In genomic region chr4:139176299-139177048, GRCh38 we compare ENCODE assay signal across 8 cellular contexts. TPM values are rescaled to one million over a fixed set of nuclear protein-coding genes. Genes with fewer than 3 reads are reported as not detected.
DNase-seq lines count a peak whose midpoint lies in the region; ATAC-seq lines count a peak whose summit lies in the region.

No MANE protein-coding gene starts in this region.

- no peaks in the 10 kb centered on the region for H3K36me3 ChIP-seq in ACC112 (ENCODE audit: insufficient read depth, low read length)

- H3K79me2 ChIP-seq in ACC112 (ENCODE audit: control insufficient read depth, insufficient read depth, low read length, unreplicated experiment): peaks cover 26% of the 10 kb centered on the region

- H3K4me1 Mint-ChIP-seq in activated CD8-positive, alpha-beta T cell treated with anti-CD3 and anti-CD28 coated beads, Interleukin-2, amount 10 ng/mL, durations not matched to agents 7 days and 5 days (ENCODE audit: low read depth): peaks cover 15% of the 10 kb centered on the region

- CTCF ChIA-PET in activated CD8-positive, alpha-beta T cell treated with anti-CD3 and anti-CD28 coated beads, Interleukin-2, amount 10 ng/mL, durations not matched to agents 7 days and 5 days (lab: Charles Lee): interaction anchor here (1.0 to 1.8 kb wide), 3 partner anchors 8 to 146 kb away, joined by 3 to 8 read pairs (median 3); no protein-coding TSS in a partner anchor

- H3K4me1 ChIP-seq in ACC112 (ENCODE audit: control insufficient read depth, insufficient read depth, low read length, unreplicated experiment): peaks cover 19% of the 10 kb centered on the region

- H2AFZ ChIP-seq in ACC112 (ENCODE audit: low read length, unreplicated experiment): peak overlapping the region; percentile 96

- H3K27me3 Mint-ChIP-seq in activated CD8-positive, alpha-beta T cell treated with anti-CD3 and anti-CD28 coated beads, Interleukin-2, amount 10 ng/mL, durations not matched to agents 7 days and 5 days (ENCODE audit: low read depth): peaks cover 26% of the 10 kb centered on the region

- DNase-seq in NCI-H774 (lab: John Stamatoyannopoulos, UW) (peak; percentile 34), medulla oblongata (ENCODE audit: extremely low spot score) (peak; percentile 77)
- DNase-seq in activated CD8-positive, alpha-beta T cell treated with anti-CD3 and anti-CD28 coated beads, Interleukin-2, amount 10 ng/mL, durations not matched to agents 7 days and 5 days: peak; percentile 65
- peak; percentile 54 for DNase-seq in effector CD8-positive, alpha-beta T cell (lab: John Stamatoyannopoulos, UW)
- peak in 2 of 3 donors; percentile 25 to 56 for DNase-seq in stimulated activated CD4-positive, alpha-beta T cell treated with anti-CD3 and anti-CD28 coated beads, TNF-alpha, amount 100 ng/mL, for 48 hours (ENCODE audit: low read depth in 3 of 3)

- H3K27ac ChIP-seq in ACC112 (ENCODE audit: low read depth, low read length): peak overlapping the region; percentile 84

- H3K4me3 ChIP-seq in ACC112 (ENCODE audit: low read depth, low read length): peak overlapping the region; percentile 88

- ATAC-seq in GM18873 (IDR thresholded peaks at IDR 0.05; ENCODE audit: low FRiP score, unreplicated experiment): peak; percentile 15
- peak; percentile 20 for ATAC-seq in HG03196 (IDR thresholded peaks at IDR 0.05; ENCODE audit: unreplicated experiment)
- peak; percentile 32 for ATAC-seq in activated CD8-positive, alpha-beta T cell treated with anti-CD3 and anti-CD28 coated beads, Interleukin-2, amount 10 ng/mL, durations not matched to agents 7 days and 5 days

- no peaks in the 10 kb centered on the region for H3K27me3 ChIP-seq in ACC112 (ENCODE audit: insufficient read depth, low read length)

- H3K9me3 Mint-ChIP-seq in activated CD8-positive, alpha-beta T cell treated with anti-CD3 and anti-CD28 coated beads, Interleukin-2, amount 10 ng/mL, durations not matched to agents 7 days and 5 days (ENCODE audit: insufficient read depth): no peaks in the 10 kb centered on the region

- H3K27ac Mint-ChIP-seq in activated CD8-positive, alpha-beta T cell treated with anti-CD3 and anti-CD28 coated beads, Interleukin-2, amount 10 ng/mL, durations not matched to agents 7 days and 5 days: peak overlapping the region; percentile 52

- H3K4me3 Mint-ChIP-seq in activated CD8-positive, alpha-beta T cell treated with anti-CD3 and anti-CD28 coated beads, Interleukin-2, amount 10 ng/mL, durations not matched to agents 7 days and 5 days: peak overlapping the region; percentile 85

- POLR2A ChIA-PET in activated CD8-positive, alpha-beta T cell treated with anti-CD3 and anti-CD28 coated beads, Interleukin-2, amount 10 ng/mL, durations not matched to agents 7 days and 5 days (lab: Charles Lee): interaction anchor here (0.6 to 3.4 kb wide), 5 partner anchors 76 to 125 kb away, joined by 3 to 28 read pairs (median 4); partner anchors contain the start of genes NAA15 and NDUFC1

- H3K36me3 Mint-ChIP-seq in activated CD8-positive, alpha-beta T cell treated with anti-CD3 and anti-CD28 coated beads, Interleukin-2, amount 10 ng/mL, durations not matched to agents 7 days and 5 days (ENCODE audit: low read depth): no peaks in the 10 kb centered on the region

RNA-seq across cellular contexts. Expression of gene ELF2, which starts 0.5 kb away (rescaled TPM):
- total RNA-seq in activated CD8-positive, alpha-beta T cell treated with anti-CD3 and anti-CD28 coated beads, Interleukin-2, amount 10 ng/mL, durations not matched to agents 7 days and 5 days: 10 to 100 TPM; 34.3 to 36.3 TPM

Comparison
In these comparisons a context has a peak if more than half of its experiments do, and no peak if none do; other contexts are left out.
1. Peak in every context shown above with its lines: DNase-seq, ATAC-seq, H3K4me3 ChIP-seq and H3K27ac ChIP-seq.